In genomic region chr17:39920218-39921210, GRCh38 we compare ENCODE assay signal across 1 cellular context.
A peak's percentile ranks its signal among the peaks of the same experiment; 100 is the strongest.
TF ChIP-seq lines count a peak whose summit lies in the region.

No MANE protein-coding gene starts in this region.

TF ChIP-seq in HepG2, 621 proteins besides CTCF, POLR2A, EP300 and RAD21 (continued from another document and continues in another):
- TF ChIP-seq ZBTB10 (CRISPR knock-in tag; IDR thresholded peaks at IDR 0.05; ENCODE audit: borderline replicate concordance) (no peak), NRL (CRISPR knock-in tag; IDR thresholded peaks at IDR 0.05; ENCODE audit: borderline replicate concordance) (peak; percentile 82), EZH2 (conservative IDR thresholded peaks at IDR 0.05; ENCODE audit: low read depth, low read length) (no peak), MAFF (IDR thresholded peaks at IDR 0.05; ENCODE audit: low read depth, low read length) (peak; percentile 16; the same call in 1 of the 2 replicates), ZNF776 (CRISPR knock-in tag; IDR thresholded peaks at IDR 0.05) (no peak), ZNF570 (CRISPR knock-in tag; IDR thresholded peaks at IDR 0.05; ENCODE audit: borderline replicate concordance) (no peak), THYN1 (CRISPR knock-in tag; IDR thresholded peaks at IDR 0.05; ENCODE audit: borderline replicate concordance, low read depth) (no peak), ZSCAN25 (CRISPR knock-in tag; IDR thresholded peaks at IDR 0.05) (0 out of 2 replicates have a peak, but pooled peaks have one; percentile 20), ZNF891 (CRISPR knock-in tag; IDR thresholded peaks at IDR 0.05) (peak; percentile 84; the same call in 1 of the 2 replicates), ZFP62 (CRISPR knock-in tag; IDR thresholded peaks at IDR 0.05) (no peak), ZNF558 (CRISPR knock-in tag; IDR thresholded peaks at IDR 0.05; ENCODE audit: borderline replicate concordance) (no peak), NFIC (IDR thresholded peaks at IDR 0.05; ENCODE audit: low read length) (no peak), JUND (CRISPR knock-in tag; IDR thresholded peaks at IDR 0.05) (no peak), ZNF615 (CRISPR knock-in tag; IDR thresholded peaks at IDR 0.05; ENCODE audit: borderline replicate concordance) (no peak), HNRNPK (IDR thresholded peaks at IDR 0.05; ENCODE audit: low read depth, low read length, poor library complexity, severe bottlenecking) (no peak), ZGPAT (CRISPR knock-in tag; IDR thresholded peaks at IDR 0.05) (peak; percentile 30; the same call in 1 of the 2 replicates), ZNF441 (CRISPR knock-in tag; IDR thresholded peaks at IDR 0.05; ENCODE audit: borderline replicate concordance) (0 out of 2 replicates have a peak, but pooled peaks have one; percentile 29), PHF21A (CRISPR knock-in tag; IDR thresholded peaks at IDR 0.05) (no peak), HOXD1 (CRISPR knock-in tag; IDR thresholded peaks at IDR 0.05) (no peak), TBX3 (IDR thresholded peaks at IDR 0.05; ENCODE audit: borderline replicate concordance) (no peak), ZMYM3 (CRISPR knock-in tag; IDR thresholded peaks at IDR 0.05) (no peak), TEF (CRISPR knock-in tag; IDR thresholded peaks at IDR 0.05) (no peak), DMAP1 (CRISPR knock-in tag; IDR thresholded peaks at IDR 0.05) (no peak), BCL3 (CRISPR knock-in tag; IDR thresholded peaks at IDR 0.05) (peak; percentile 99), ZNF512B (CRISPR knock-in tag; IDR thresholded peaks at IDR 0.05; ENCODE audit: borderline replicate concordance) (no peak), TBL1XR1 (IDR thresholded peaks at IDR 0.05; ENCODE audit: borderline replicate concordance, low read length, partially characterized antibody) (peak; percentile 43), ZBTB8A (CRISPR knock-in tag; IDR thresholded peaks at IDR 0.05; ENCODE audit: borderline replicate concordance, low read depth) (no peak), REL (CRISPR knock-in tag; conservative IDR thresholded peaks at IDR 0.05) (no peak), GFI1 (CRISPR knock-in tag; IDR thresholded peaks at IDR 0.05; ENCODE audit: borderline replicate concordance) (no peak), HNF4A (CRISPR knock-in tag; IDR thresholded peaks at IDR 0.05) (peak; percentile 44; the same call in 1 of the 2 replicates), TCF7L2 (IDR thresholded peaks at IDR 0.05; ENCODE audit: low read depth, low read length) (no peak), AHR (CRISPR knock-in tag; IDR thresholded peaks at IDR 0.05) (no peak), KDM4B (CRISPR knock-in tag; IDR thresholded peaks at IDR 0.05) (no peak), SAFB2 (CRISPR knock-in tag; IDR thresholded peaks at IDR 0.05; ENCODE audit: borderline replicate concordance, low read depth) (no peak), ZNF17 (CRISPR knock-in tag; IDR thresholded peaks at IDR 0.05) (no peak), ZBTB46 (CRISPR knock-in tag; IDR thresholded peaks at IDR 0.05; ENCODE audit: borderline replicate concordance) (no peak), BHLHE40 (IDR thresholded peaks at IDR 0.05; ENCODE audit: low read length) (no peak), SRY (CRISPR knock-in tag; IDR thresholded peaks at IDR 0.05) (no peak), ZNF841 (CRISPR knock-in tag; IDR thresholded peaks at IDR 0.05; ENCODE audit: borderline replicate concordance) (no peak), PCBP2 (optimal IDR thresholded peaks at IDR 0.05; ENCODE audit: low read depth, low read length, poor library complexity, severe bottlenecking) (no peak), ZNF598 (CRISPR knock-in tag; IDR thresholded peaks at IDR 0.05; ENCODE audit: borderline replicate concordance) (no peak), WIZ (CRISPR knock-in tag; IDR thresholded peaks at IDR 0.05) (no peak), SNAPC5 (CRISPR knock-in tag; IDR thresholded peaks at IDR 0.05; ENCODE audit: borderline replicate concordance) (no peak), MEIS2 (CRISPR knock-in tag; IDR thresholded peaks at IDR 0.05) (no peak), ARID2 (CRISPR knock-in tag; IDR thresholded peaks at IDR 0.05; ENCODE audit: borderline replicate concordance) (no peak), GPBP1L1 (CRISPR knock-in tag; IDR thresholded peaks at IDR 0.05) (no peak), NR0B2 (CRISPR knock-in tag; IDR thresholded peaks at IDR 0.05) (no peak), NCOA1 (CRISPR knock-in tag; IDR thresholded peaks at IDR 0.05) (no peak)
- TF ChIP-seq, protein P1, sequence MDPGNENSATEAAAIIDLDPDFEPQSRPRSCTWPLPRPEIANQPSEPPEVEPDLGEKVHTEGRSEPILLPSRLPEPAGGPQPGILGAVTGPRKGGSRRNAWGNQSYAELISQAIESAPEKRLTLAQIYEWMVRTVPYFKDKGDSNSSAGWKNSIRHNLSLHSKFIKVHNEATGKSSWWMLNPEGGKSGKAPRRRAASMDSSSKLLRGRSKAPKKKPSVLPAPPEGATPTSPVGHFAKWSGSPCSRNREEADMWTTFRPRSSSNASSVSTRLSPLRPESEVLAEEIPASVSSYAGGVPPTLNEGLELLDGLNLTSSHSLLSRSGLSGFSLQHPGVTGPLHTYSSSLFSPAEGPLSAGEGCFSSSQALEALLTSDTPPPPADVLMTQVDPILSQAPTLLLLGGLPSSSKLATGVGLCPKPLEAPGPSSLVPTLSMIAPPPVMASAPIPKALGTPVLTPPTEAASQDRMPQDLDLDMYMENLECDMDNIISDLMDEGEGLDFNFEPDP (CRISPR knock-in tag; conservative IDR thresholded peaks at IDR 0.05) = no peak
- TF ChIP-seq, protein P2, sequence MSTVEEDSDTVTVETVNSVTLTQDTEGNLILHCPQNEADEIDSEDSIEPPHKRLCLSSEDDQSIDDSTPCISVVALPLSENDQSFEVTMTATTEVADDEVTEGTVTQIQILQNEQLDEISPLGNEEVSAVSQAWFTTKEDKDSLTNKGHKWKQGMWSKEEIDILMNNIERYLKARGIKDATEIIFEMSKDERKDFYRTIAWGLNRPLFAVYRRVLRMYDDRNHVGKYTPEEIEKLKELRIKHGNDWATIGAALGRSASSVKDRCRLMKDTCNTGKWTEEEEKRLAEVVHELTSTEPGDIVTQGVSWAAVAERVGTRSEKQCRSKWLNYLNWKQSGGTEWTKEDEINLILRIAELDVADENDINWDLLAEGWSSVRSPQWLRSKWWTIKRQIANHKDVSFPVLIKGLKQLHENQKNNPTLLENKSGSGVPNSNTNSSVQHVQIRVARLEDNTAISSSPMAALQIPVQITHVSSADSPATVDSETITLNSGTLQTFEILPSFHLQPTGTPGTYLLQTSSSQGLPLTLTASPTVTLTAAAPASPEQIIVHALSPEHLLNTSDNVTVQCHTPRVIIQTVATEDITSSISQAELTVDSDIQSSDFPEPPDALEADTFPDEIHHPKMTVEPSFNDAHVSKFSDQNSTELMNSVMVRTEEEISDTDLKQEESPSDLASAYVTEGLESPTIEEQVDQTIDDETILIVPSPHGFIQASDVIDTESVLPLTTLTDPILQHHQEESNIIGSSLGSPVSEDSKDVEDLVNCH (CRISPR knock-in tag; IDR thresholded peaks at IDR 0.05) = no peak
- TF ChIP-seq, protein P3, sequence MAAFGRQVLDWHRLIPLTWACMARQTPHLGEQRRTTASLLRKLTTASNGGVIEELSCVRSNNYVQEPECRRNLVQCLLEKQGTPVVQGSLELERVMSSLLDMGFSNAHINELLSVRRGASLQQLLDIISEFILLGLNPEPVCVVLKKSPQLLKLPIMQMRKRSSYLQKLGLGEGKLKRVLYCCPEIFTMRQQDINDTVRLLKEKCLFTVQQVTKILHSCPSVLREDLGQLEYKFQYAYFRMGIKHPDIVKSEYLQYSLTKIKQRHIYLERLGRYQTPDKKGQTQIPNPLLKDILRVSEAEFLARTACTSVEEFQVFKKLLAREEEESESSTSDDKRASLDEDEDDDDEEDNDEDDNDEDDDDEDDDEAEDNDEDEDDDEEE (CRISPR knock-in tag; IDR thresholded peaks at IDR 0.05) = no peak
